ENCODE assay signal across 9 cellular contexts in the genomic region with DNA sequence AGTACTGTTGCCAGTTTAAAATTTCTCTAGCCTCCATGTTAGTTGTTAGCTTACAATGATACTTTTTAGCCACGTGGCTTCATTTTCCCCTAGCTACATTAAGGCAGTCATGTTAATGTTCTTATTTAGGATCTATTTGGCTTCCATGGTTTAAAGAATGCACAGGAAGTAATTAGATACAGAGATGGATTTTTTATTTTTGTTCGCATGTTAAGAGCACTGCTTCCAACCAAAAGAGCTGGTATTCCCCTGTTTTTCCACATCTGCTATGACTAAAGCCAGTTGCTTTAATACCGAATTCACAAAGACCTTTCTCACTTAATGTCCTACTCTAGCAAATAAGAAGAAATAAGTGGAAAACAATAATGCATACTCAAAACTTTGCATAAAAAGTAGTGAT.
"Had no signal": no experiment of that assay in that cellular context is flagged by ENCODE, and none has a peak within 500 bp of the region (broad histone marks: within the 10 kb centered on the region; RNA-seq: fewer than 3 reads in every experiment).

No MANE protein-coding gene starts in this region.

- H2AFZ ChIP-seq: GM23248 had no signal

- FAIRE-seq: HepG2 had no signal

- ATAC-seq: HCT116, HepG2 had no signal

- H3K4me1 ChIP-seq: HAP-1 had no signal

- H3K9me3 ChIP-seq: HAP-1 had no signal

- H3K9ac ChIP-seq: GM23248 had no signal

- H3K4me3 ChIP-seq: GM23248, HAP-1 had no signal

- H3K27ac ChIP-seq: GM23248, HL-60 had no signal

- H3K36me3 ChIP-seq: HAP-1 had no signal

- DNase-seq: GM23248, GOT3, H7, HFFc6, KBM-7 had no signal
